Comparison of ENCODE assay signal across 8 cellular contexts in genomic region chr16:46883353-46883689, GRCh38. TPM values are rescaled to one million over a fixed set of nuclear protein-coding genes. Genes with fewer than 3 reads are reported as not detected.
A peak's percentile ranks its signal among the peaks of the same experiment; 100 is the strongest.
DNase-seq lines count a peak whose midpoint lies in the region; ATAC-seq, FAIRE-seq and TF ChIP-seq lines count a peak whose summit lies in the region.

No MANE protein-coding gene starts in this region.

- no peak for DNase-seq in A673 (ENCODE audit: low spot score)
- no peak for DNase-seq in HAP-1 (ENCODE audit: low spot score in 2 of 2)
- peak; percentile 9 for DNase-seq in hepatocyte (ENCODE audit: low spot score)
- no peak for DNase-seq in small intestine
- DNase-seq in effector CD4-positive, alpha-beta T cell = no peak

- ATAC-seq in HG02840 (IDR thresholded peaks at IDR 0.05; ENCODE audit: low FRiP score, unreplicated experiment) (no peak), GM18502 (IDR thresholded peaks at IDR 0.05; ENCODE audit: poor library complexity, unreplicated experiment) (no peak)

- no TSS peak for BruUV-seq in A673 (replicated peaks; lab: Mats Ljungman, UMichigan)

- in situ Hi-C loops in HAP-1 (cut with MboI; ENCODE audit: low sequenced_read_pairs) = no loop called here

- H4K20me1 ChIP-seq in hepatocyte (ENCODE audit: insufficient read depth, poor library complexity, severe bottlenecking) = peaks cover 19% of the 10 kb centered on the region

- intact Hi-C loops in A673 (cut with micrococcal nuclease; ENCODE audit: unreplicated experiment) = no loop called here

- WGBS in hepatocyte (ENCODE audit: low lambda C conversion rate, missing lambda C conversion rate) = 33% methylated on average over 10 of the region's 10 CpGs
- WGBS in small intestine, 3 donors = 22 to 27% (median 27%) methylated on average over 10 of the region's 10 CpGs

- no peaks in the 10 kb centered on the region for H3K9me2 ChIP-seq in hepatocyte (replicated peaks; ENCODE audit: insufficient read depth)

- POLR2A ChIA-PET in A673 (lab: Charles Lee; ENCODE audit: low non-redundant PET) = interaction anchor here (0.5 kb wide), 1 partner anchor 289 kb away, joined by 4 read pairs; no protein-coding TSS in a partner anchor

- no peak for FAIRE-seq in small intestine (lab: Jason Lieb, UNC)

- H3K27me3 ChIP-seq in A673 (replicated peaks; ENCODE audit: insufficient read depth, low read depth, low read length, poor library complexity) = no peaks in the 10 kb centered on the region
- 0 out of 2 replicates have a peak, but pooled peaks cover 2% of the 10 kb centered on the region for H3K27me3 ChIP-seq in HAP-1 (ENCODE audit: low read depth)
- H3K27me3 ChIP-seq in hepatocyte = no peaks in the 10 kb centered on the region
- H3K27me3 ChIP-seq in small intestine (ENCODE audit: control insufficient read depth in 2 of 2, insufficient read depth in 2 of 2, low read length in 2 of 2) = no peaks in the 10 kb centered on the region

- H2AFZ ChIP-seq in hepatocyte = peak overlapping the region; percentile 56

- peaks cover 33% of the 10 kb centered on the region for H3K79me2 ChIP-seq in hepatocyte

- no peaks in the 10 kb centered on the region for H3K36me3 ChIP-seq in A673 (ENCODE audit: insufficient read depth, low read length, poor library complexity, severe bottlenecking)
- peaks cover 19% of the 10 kb centered on the region for H3K36me3 ChIP-seq in HAP-1 (replicated peaks)
- H3K36me3 ChIP-seq in hepatocyte (replicated peaks; ENCODE audit: insufficient read depth, low read depth) = no peaks in the 10 kb centered on the region
- no peaks in the 10 kb centered on the region for H3K36me3 ChIP-seq in small intestine (ENCODE audit: control insufficient read depth in 2 of 2, insufficient read depth in 2 of 2, low read length in 2 of 2)

- TF ChIP-seq CTCF in A673 (conservative IDR thresholded peaks at IDR 0.05; ENCODE audit: low read depth, low read length) (no peak), WI38 (IDR thresholded peaks at IDR 0.05; ENCODE audit: low read depth, low read length) (no peak), hepatocyte (IDR thresholded peaks at IDR 0.05; ENCODE audit: poor library complexity) (no peak)

- CTCF ChIA-PET in A673 (lab: Charles Lee) = no interaction called here

- H3K9me3 ChIP-seq in A673 (ENCODE audit: low read depth, low read length, poor library complexity, severe bottlenecking) (no peaks in the 10 kb centered on the region), HAP-1 (no peaks in the 10 kb centered on the region), hepatocyte (ENCODE audit: low read depth) (no peaks in the 10 kb centered on the region), small intestine (ENCODE audit: control insufficient read depth, low read depth) (no peaks in the 10 kb centered on the region)

- peak overlapping the region; percentile 96 for H3K4me3 ChIP-seq in A673 (ENCODE audit: low read depth, low read length, poor library complexity, severe bottlenecking)
- peak overlapping the region; percentile 92 for H3K4me3 ChIP-seq in HAP-1
- peak overlapping the region; percentile 80 for H3K4me3 ChIP-seq in WI38 (ENCODE audit: low read depth, low read length)
- peak overlapping the region; percentile 28 for H3K4me3 ChIP-seq in hepatocyte
- peak overlapping the region; percentile 24 to 83 for H3K4me3 ChIP-seq in small intestine (ENCODE audit: low read depth in 1 of 2, low read length in 2 of 2)

- H3K4me2 ChIP-seq in hepatocyte = peak overlapping the region; percentile 92

- H3K27ac ChIP-seq in A673 (ENCODE audit: low read depth, low read length, poor library complexity, severe bottlenecking) (peak overlapping the region; percentile 80), hepatocyte (peak overlapping the region; percentile 79), small intestine (ENCODE audit: low read depth in 1 of 2, low read length in 1 of 2) (peak overlapping the region in 1 of 2 donors; percentile 85)

- H3K4me1 ChIP-seq in A673 (ENCODE audit: insufficient read depth, low read length, poor library complexity, severe bottlenecking) = peaks cover 21% of the 10 kb centered on the region
- H3K4me1 ChIP-seq in HAP-1 = peaks cover 19% of the 10 kb centered on the region
- peaks cover 31% of the 10 kb centered on the region for H3K4me1 ChIP-seq in hepatocyte (ENCODE audit: insufficient read depth)
- H3K4me1 ChIP-seq in small intestine (ENCODE audit: control insufficient read depth in 2 of 2, insufficient read depth in 1 of 2, low read depth in 1 of 2, low read length in 1 of 2) = peaks cover 0 to 7% of the 10 kb centered on the region in 2 donors

RNA-seq across cellular contexts. Expression of gene GPT2, which starts 0.8 kb away (rescaled TPM):
- total RNA-seq in A673 (2021) (38.8 and 53.7 TPM in 2 replicates), hepatocyte (37.4 and 41.0 TPM in 2 replicates)
- polyA plus RNA-seq in hepatocyte (38.9 and 51.3 TPM in 2 replicates), small intestine (10 to 100 TPM in 1 of 3 donors, 1 to 10 TPM in 2; 2.2 to 25.4 (median 7.2) TPM)

RNA-seq across cellular contexts. Expression of gene C16orf87, which starts 52.3 kb away (rescaled TPM):
- 27.1 and 30.5 TPM in 2 replicates for total RNA-seq in A673 (2021)
- total RNA-seq in hepatocyte = 25.1 and 31.9 TPM in 2 replicates
- 24.9 and 27.5 TPM in 2 replicates for polyA plus RNA-seq in hepatocyte
- polyA plus RNA-seq in small intestine = 10 to 100 TPM in 1 of 3 donors, 1 to 10 TPM in 2; 5.7 to 13.9 (median 9.5) TPM

Comparison
In these comparisons a context has a peak if more than half of its experiments do, and no peak if none do; other contexts are left out.
1. H3K4me3 ChIP-seq: peak in every context shown above with its lines; median percentile 96 in A673; 92 in HAP-1; 80 in WI38; 54 in small intestine; 28 in hepatocyte.